Comparison of ENCODE assay signal across 1 cellular context in genomic region chr1:58572691-58573090, GRCh38.
TF ChIP-seq lines count a peak whose summit lies in the region.

No MANE protein-coding gene starts in this region.

TF ChIP-seq in GM23338, 12 proteins besides CTCF, POLR2A, EP300 and RAD21 (continued from another document):
- TF ChIP-seq REST (IDR thresholded peaks at IDR 0.05; ENCODE audit: unreplicated experiment), result no peak
- no peak for TF ChIP-seq STAT1 (IDR thresholded peaks at IDR 0.05; ENCODE audit: unreplicated experiment)
- no peak for TF ChIP-seq POLR2AphosphoS5 (IDR thresholded peaks at IDR 0.05; ENCODE audit: low read depth)
- no peak for TF ChIP-seq ZNF462 (CRISPR knock-in tag; IDR thresholded peaks at IDR 0.05)
- TF ChIP-seq CREB1 (CRISPR knock-in tag; IDR thresholded peaks at IDR 0.05; ENCODE audit: low read depth), result no peak
- TF ChIP-seq EZH2phosphoT487 (IDR thresholded peaks at IDR 0.05; ENCODE audit: unreplicated experiment), result no peak
TF ChIP-seq in GM23338: peak in this region for 0.
